ENCODE assay signal across 8 cellular contexts in genomic region chr5:179619776-179620175, GRCh38. TPM values are rescaled to one million over a fixed set of nuclear protein-coding genes. Genes with fewer than 3 reads are reported as not detected.
DNase-seq lines count a peak whose midpoint lies in the region; ATAC-seq and TF ChIP-seq lines count a peak whose summit lies in the region.

No MANE protein-coding gene starts in this region.

- H3K27ac Mint-ChIP-seq in activated CD4-positive, alpha-beta memory T cell treated with anti-CD3 and anti-CD28 coated beads for 36 hours: no peak overlapping the region

- H3K36me3 Mint-ChIP-seq in activated CD4-positive, alpha-beta memory T cell treated with anti-CD3 and anti-CD28 coated beads for 36 hours: peaks cover 77% of the 10 kb centered on the region

- peak in 1 of 2 experiments; percentile 15 for DNase-seq in HL-60 (ENCODE audit: low read depth in 1 of 2, low spot score in 1 of 2)
- no peak for DNase-seq in activated CD4-positive, alpha-beta memory T cell treated with anti-CD3 and anti-CD28 coated beads for 36 hours
- DNase-seq in foreskin keratinocyte: no peak
- no peak for DNase-seq in SHP77 (lab: John Stamatoyannopoulos, UW)

- ATAC-seq in foreskin keratinocyte (no peak), HG02852 (IDR thresholded peaks at IDR 0.05; ENCODE audit: unreplicated experiment) (no peak), GM21381 (IDR thresholded peaks at IDR 0.05; ENCODE audit: unreplicated experiment) (no peak), HG03354 (IDR thresholded peaks at IDR 0.05; ENCODE audit: poor library complexity, severe bottlenecking, unreplicated experiment) (no peak)

- H3K4me1 ChIP-seq in foreskin keratinocyte (peaks cover 13% of the 10 kb centered on the region), skeletal muscle satellite cell (ENCODE audit: control insufficient read depth, insufficient read depth, low read length) (peaks cover 34% of the 10 kb centered on the region)

- H3K27me3 ChIP-seq in HL-60 (ENCODE audit: insufficient read depth, poor library complexity, severe bottlenecking) (no peaks in the 10 kb centered on the region), foreskin keratinocyte (no peaks in the 10 kb centered on the region), skeletal muscle satellite cell (ENCODE audit: control insufficient read depth, insufficient read depth, low read length) (no peaks in the 10 kb centered on the region)

- intact Hi-C loops in activated CD4-positive, alpha-beta memory T cell treated with anti-CD3 and anti-CD28 coated beads for 36 hours (cut with micrococcal nuclease): loop anchor here (5.0 to 10.0 kb wide), 4 partner anchors 183 to 673 kb away; partner anchors contain the start of gene MAPK9

- H3K27me3 Mint-ChIP-seq in activated CD4-positive, alpha-beta memory T cell treated with anti-CD3 and anti-CD28 coated beads for 36 hours: no peaks in the 10 kb centered on the region

- H3K4me3 ChIP-seq in HL-60 (replicated peaks; ENCODE audit: insufficient read depth, low read length) (peak overlapping the region; percentile 59), skeletal muscle satellite cell (ENCODE audit: low read length) (peak overlapping the region; percentile 80)

- CTCF ChIA-PET in activated CD4-positive, alpha-beta memory T cell treated with anti-CD3 and anti-CD28 coated beads for 36 hours (lab: Charles Lee): no interaction called here

- peak overlapping the region; percentile 87 for H3K9ac ChIP-seq in skeletal muscle satellite cell (ENCODE audit: low read depth, low read length)

- peaks cover 57% of the 10 kb centered on the region for H3K4me1 Mint-ChIP-seq in activated CD4-positive, alpha-beta memory T cell treated with anti-CD3 and anti-CD28 coated beads for 36 hours (ENCODE audit: low read depth)

- H3K27ac ChIP-seq in HL-60 (replicated peaks) (no peak overlapping the region), foreskin keratinocyte (peak overlapping the region; percentile 37)

- no peaks in the 10 kb centered on the region for H3K9me3 ChIP-seq in skeletal muscle satellite cell (replicated peaks; ENCODE audit: low read length)

- peak overlapping the region; percentile 98 for H3K4me3 Mint-ChIP-seq in activated CD4-positive, alpha-beta memory T cell treated with anti-CD3 and anti-CD28 coated beads for 36 hours

- TF ChIP-seq CTCF in HL-60 (IDR thresholded peaks at IDR 0.05; ENCODE audit: insufficient read depth, low read length) (no peak), foreskin keratinocyte (conservative IDR thresholded peaks at IDR 0.05) (no peak)

- H3K36me3 ChIP-seq in skeletal muscle satellite cell (ENCODE audit: insufficient read depth, low read length): peaks cover 81% of the 10 kb centered on the region

- H3K4me2 ChIP-seq in skeletal muscle satellite cell (ENCODE audit: low read length): peak overlapping the region; percentile 95

- H3K9me3 Mint-ChIP-seq in activated CD4-positive, alpha-beta memory T cell treated with anti-CD3 and anti-CD28 coated beads for 36 hours: no peaks in the 10 kb centered on the region

- POLR2A ChIA-PET in activated CD4-positive, alpha-beta memory T cell treated with anti-CD3 and anti-CD28 coated beads for 36 hours (lab: Charles Lee): interaction anchor here (1.9 to 7.6 kb wide), 2 partner anchors 8 to 112 kb away, joined by 5 to 105 read pairs; partner anchors contain the start of gene MAML1

RNA-seq across cellular contexts. Expression of gene HNRNPH1, which starts 3.7 kb away (rescaled TPM):
- total RNA-seq in activated CD4-positive, alpha-beta memory T cell treated with anti-CD3 and anti-CD28 coated beads for 36 hours: 100 to 1,000 TPM; 604 to 611 TPM
- total RNA-seq in foreskin keratinocyte: 374 and 433 TPM in 2 replicates
- polyA plus RNA-seq in foreskin keratinocyte: 130 and 170 TPM in 2 replicates
- 272 and 428 TPM in 2 replicates for total RNA-seq in skeletal muscle satellite cell (2012; rRNA removed)
